ENCODE assay signal across 27 cellular contexts in the genomic region with DNA sequence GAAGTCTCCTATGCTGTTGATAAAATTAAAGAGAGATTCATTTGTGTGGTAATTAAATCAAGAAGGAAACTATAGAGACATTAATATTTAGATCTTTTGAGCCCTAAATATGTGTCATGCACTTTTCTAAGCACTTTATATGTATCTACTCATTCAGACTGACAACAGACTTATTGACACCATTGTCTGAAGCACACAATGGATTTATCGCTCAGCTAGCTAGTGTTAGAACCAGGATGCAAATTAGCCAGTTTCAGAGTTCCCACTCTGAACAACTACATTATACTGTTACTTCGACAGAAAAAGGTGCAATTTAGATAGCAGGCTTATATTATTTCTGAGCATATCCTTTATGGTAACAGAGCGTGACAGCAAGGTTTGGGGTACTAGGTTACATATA. TPM values are rescaled to one million over a fixed set of nuclear protein-coding genes. Genes with fewer than 3 reads are reported as not detected.
"Had no signal": no experiment of that assay in that cellular context is flagged by ENCODE, and none has a peak within 500 bp of the region (broad histone marks: within the 10 kb centered on the region; RNA-seq: fewer than 3 reads in every experiment).

No MANE protein-coding gene starts in this region.

- H3K4me3 Mint-ChIP-seq: memory B cell; naive thymus-derived CD8-positive, alpha-beta T cell; nephron; neural crest cell; stimulated activated naive B cell treated with anti-CD40 and anti-IgM and Interleukin-4, amounts not matched to agents 10 μg/mL and 1 μg/mL and 100 μg/mL, for 72 hours had no signal

- H3K4me1 ChIP-seq: left ventricle myocardium inferior, right atrium auricular region, right lobe of liver, suprapubic skin, tibial artery had no signal

- H3K4me3 ChIP-seq: heart right ventricle, hepatocyte, left ventricle myocardium inferior, lung, right atrium auricular region, right lobe of liver, smooth muscle cell, stomach, suprapubic skin, thoracic aorta, tibial artery, upper lobe of right lung had no signal

- DNase-seq: heart right ventricle; islet precursor cell; left ventricle myocardium inferior; naive thymus-derived CD8-positive, alpha-beta T cell; occipital lobe; right lobe of liver; stimulated activated CD4-positive, alpha-beta T cell treated with anti-CD3 and anti-CD28 coated beads, Interleukin-1b, Interleukin-23, amount 100 ng/mL, for 48 hours; stimulated activated CD4-positive, alpha-beta T cell treated with anti-CD3 and anti-CD28 coated beads, Interleukin-4, amount 100 ng/mL, for 1 hour; stimulated activated naive B cell treated with anti-CD40 and anti-IgM and Interleukin-4, amounts not matched to agents 10 μg/mL and 1 μg/mL and 100 μg/mL, for 72 hours; stimulated activated naive CD8-positive, alpha-beta T cell treated with anti-CD3 and anti-CD28 coated beads, Interleukin-15, Interleukin-2, amounts not matched to agents 100 U/mL and 50 U/mL, for 24 hours; stomach; tibial artery; trophoblast cell; upper lobe of right lung had no signal

- H3K36me3 ChIP-seq: neutrophil, right atrium auricular region, right lobe of liver, stomach, suprapubic skin, thoracic aorta, tibial artery had no signal

- H3K9me3 Mint-ChIP-seq: memory B cell; naive thymus-derived CD8-positive, alpha-beta T cell; nephron had no signal

- H3K27ac ChIP-seq: heart right ventricle, hepatocyte, left ventricle myocardium inferior, neutrophil, parathyroid adenoma, right atrium auricular region, right lobe of liver, stomach, suprapubic skin, thoracic aorta, tibial artery, upper lobe of right lung had no signal

- H3K27ac Mint-ChIP-seq: memory B cell; naive thymus-derived CD8-positive, alpha-beta T cell; nephron; progenitor cell of endocrine pancreas; stimulated activated naive B cell treated with anti-CD40 and anti-IgM and Interleukin-4, amounts not matched to agents 10 μg/mL and 1 μg/mL and 100 μg/mL, for 72 hours had no signal

- H3K27me3 Mint-ChIP-seq: progenitor cell of endocrine pancreas; stimulated activated naive B cell treated with anti-CD40 and anti-IgM and Interleukin-4, amounts not matched to agents 10 μg/mL and 1 μg/mL and 100 μg/mL, for 72 hours had no signal

- H3K27me3 ChIP-seq: heart right ventricle, hepatocyte, neutrophil, right atrium auricular region, right lobe of liver, stomach, suprapubic skin, tibial artery, upper lobe of right lung had no signal

- H3K9me3 ChIP-seq: neutrophil, right atrium auricular region, right lobe of liver, suprapubic skin, thoracic aorta, tibial artery, upper lobe of right lung had no signal

- H3K9ac ChIP-seq: parathyroid adenoma had no signal

RNA-seq across cellular contexts. Expression of gene KIAA0408, which starts 27.7 kb away (rescaled TPM):
- total RNA-seq: pulmonary artery endothelial cell had no signal
